ENCODE assay signal across 21 cellular contexts in genomic region chr22:27329471-27329870, GRCh38.
DNase-seq lines count a peak whose midpoint lies in the region; ATAC-seq and TF ChIP-seq lines count a peak whose summit lies in the region.
"Had no signal": no experiment of that assay in that cellular context is flagged by ENCODE, and none has a peak within 500 bp of the region (broad histone marks: within the 10 kb centered on the region; RNA-seq: fewer than 3 reads in every experiment).

No MANE protein-coding gene starts in this region.

- no peaks in the 10 kb centered on the region for H3K9me3 Mint-ChIP-seq in endodermal cell
- H3K9me3 Mint-ChIP-seq in nephron: peaks cover 2% of the 10 kb centered on the region
- H3K9me3 Mint-ChIP-seq in activated CD4-positive, alpha-beta memory T cell treated with anti-CD3 and anti-CD28 coated beads, Interleukin-2, amount 10 ng/mL, durations not matched to agents 7 days and 5 days: no peaks in the 10 kb centered on the region
- H3K9me3 Mint-ChIP-seq: activated CD4-positive, alpha-beta T cell treated with anti-CD3 and anti-CD28 coated beads, Interleukin-2, amount 10 ng/mL, durations not matched to agents 24 days and 14 days; dendritic cell treated with granulocyte-macrophage colony-stimulating factor and Interleukin-4, amounts not matched to agents 40 ng/mL and 50 ng/mL, for 4 days had no signal

- peak; percentile 18 for DNase-seq in NCI-H2227 (lab: John Stamatoyannopoulos, UW; ENCODE audit: unreplicated experiment)
- peak; percentile 68 for DNase-seq in endodermal cell
- DNase-seq in activated CD4-positive, alpha-beta memory T cell treated with anti-CD3 and anti-CD28 coated beads, Interleukin-2, amount 10 ng/mL, durations not matched to agents 7 days and 5 days: no peak
- DNase-seq in retina: no peak
- DNase-seq in lower lobe of right lung: no peak
- DNase-seq: activated CD4-positive, alpha-beta T cell treated with anti-CD3 and anti-CD28 coated beads, Interleukin-2, amount 10 ng/mL, durations not matched to agents 24 days and 14 days; activated CD8-positive, alpha-beta memory T cell treated with anti-CD3 and anti-CD28 coated beads, Interleukin-2, amount 50 U/mL, for 48 hours; activated gamma-delta T cell; adrenal gland; CD4-positive, CD25-positive, alpha-beta regulatory T cell; DMS79; heart left ventricle; kidney; NCI-H1417; NCI-H526; sigmoid colon had no signal

- H3K9me3 ChIP-seq in ES-I3 (ENCODE audit: control insufficient read depth, insufficient read depth, low read length) (no peaks in the 10 kb centered on the region), endodermal cell (ENCODE audit: control insufficient read depth, low read length) (no peaks in the 10 kb centered on the region), lower lobe of right lung (no peaks in the 10 kb centered on the region)
- H3K9me3 ChIP-seq: adrenal gland had no signal

- H3K27me3 ChIP-seq in endodermal cell (ENCODE audit: control insufficient read depth, insufficient read depth, low read length, poor library complexity, severe bottlenecking) (no peaks in the 10 kb centered on the region), lower lobe of right lung (ENCODE audit: low read depth) (peaks cover 7% of the 10 kb centered on the region)
- H3K27me3 ChIP-seq: sigmoid colon had no signal

- no peaks in the 10 kb centered on the region for H3K36me3 Mint-ChIP-seq in endodermal cell (ENCODE audit: low read depth)
- no peaks in the 10 kb centered on the region for H3K36me3 Mint-ChIP-seq in nephron (ENCODE audit: low read depth)
- no peaks in the 10 kb centered on the region for H3K36me3 Mint-ChIP-seq in activated CD4-positive, alpha-beta memory T cell treated with anti-CD3 and anti-CD28 coated beads, Interleukin-2, amount 10 ng/mL, durations not matched to agents 7 days and 5 days (ENCODE audit: low read depth)
- H3K36me3 Mint-ChIP-seq: CD4-positive, CD25-positive, alpha-beta regulatory T cell had no signal

- WGBS in endodermal cell (ENCODE audit: insufficient coverage in 1 of 2, insufficient read length in 1 of 2), 2 experiments: 17 to 24% methylated on average over 3 to 5 of the region's 6 CpGs

- H3K4me3 Mint-ChIP-seq in endodermal cell (no peak overlapping the region), nephron (peak overlapping the region in 1 of 3 experiments; percentile 51)
- no peak overlapping the region for H3K4me3 Mint-ChIP-seq in activated CD4-positive, alpha-beta memory T cell treated with anti-CD3 and anti-CD28 coated beads, Interleukin-2, amount 10 ng/mL, durations not matched to agents 7 days and 5 days
- H3K4me3 Mint-ChIP-seq: activated CD4-positive, alpha-beta T cell treated with anti-CD3 and anti-CD28 coated beads, Interleukin-2, amount 10 ng/mL, durations not matched to agents 24 days and 14 days; dendritic cell treated with granulocyte-macrophage colony-stimulating factor and Interleukin-4, amounts not matched to agents 40 ng/mL and 50 ng/mL, for 4 days had no signal

- POLR2A ChIA-PET in activated CD4-positive, alpha-beta memory T cell treated with anti-CD3 and anti-CD28 coated beads, Interleukin-2, amount 10 ng/mL, durations not matched to agents 7 days and 5 days (lab: Charles Lee): no interaction called here

- H3K27me3 Mint-ChIP-seq in endodermal cell (ENCODE audit: insufficient read depth) (peaks cover 21% of the 10 kb centered on the region), nephron (ENCODE audit: low read depth) (peaks cover 29% of the 10 kb centered on the region)
- H3K27me3 Mint-ChIP-seq in activated CD4-positive, alpha-beta memory T cell treated with anti-CD3 and anti-CD28 coated beads, Interleukin-2, amount 10 ng/mL, durations not matched to agents 7 days and 5 days: no peaks in the 10 kb centered on the region

- intact Hi-C loops in lower lobe of right lung (cut with DNase I): no loop called here

- H3K9ac ChIP-seq in ES-I3 (ENCODE audit: low read depth, low read length) (peak overlapping the region; percentile 26; the same call in 1 of the 2 replicates), endodermal cell (ENCODE audit: extremely low read depth, low read length, poor library complexity, severe bottlenecking) (no peak overlapping the region)

- ATAC-seq in HG02642 (IDR thresholded peaks at IDR 0.05; ENCODE audit: poor library complexity, unreplicated experiment) (no peak), lower lobe of right lung (no peak)
- ATAC-seq: heart left ventricle, HepG2 had no signal

- H3K36me3 ChIP-seq in ES-I3 (ENCODE audit: insufficient read depth, low read length): no peaks in the 10 kb centered on the region
- H3K36me3 ChIP-seq in endodermal cell (ENCODE audit: control insufficient read depth, insufficient read depth, low read length): no peaks in the 10 kb centered on the region
- H3K36me3 ChIP-seq in lower lobe of right lung: no peaks in the 10 kb centered on the region
- H3K36me3 ChIP-seq: adrenal gland, heart left ventricle, sigmoid colon had no signal

- CTCF ChIA-PET in activated CD4-positive, alpha-beta memory T cell treated with anti-CD3 and anti-CD28 coated beads, Interleukin-2, amount 10 ng/mL, durations not matched to agents 7 days and 5 days (lab: Charles Lee): no interaction called here

- TF ChIP-seq CTCF in endodermal cell (conservative IDR thresholded peaks at IDR 0.05): no peak
- TF ChIP-seq CTCF in nephron (IDR thresholded peaks at IDR 0.05; ENCODE audit: unreplicated experiment in 3 of 3): no peak
- no peak for TF ChIP-seq CTCF in lower lobe of right lung (IDR thresholded peaks at IDR 0.05)

- H3K4me1 Mint-ChIP-seq in endodermal cell (peaks cover 3% of the 10 kb centered on the region), nephron (peaks cover 24% of the 10 kb centered on the region)
- no peaks in the 10 kb centered on the region for H3K4me1 Mint-ChIP-seq in activated CD4-positive, alpha-beta memory T cell treated with anti-CD3 and anti-CD28 coated beads, Interleukin-2, amount 10 ng/mL, durations not matched to agents 7 days and 5 days
- H3K4me1 Mint-ChIP-seq: activated CD4-positive, alpha-beta T cell treated with anti-CD3 and anti-CD28 coated beads, Interleukin-2, amount 10 ng/mL, durations not matched to agents 24 days and 14 days; CD4-positive, CD25-positive, alpha-beta regulatory T cell had no signal

- H3K27ac Mint-ChIP-seq in endodermal cell (no peak overlapping the region), nephron (peak overlapping the region in 2 of 3 experiments; percentile 87 to 89)
- H3K27ac Mint-ChIP-seq in activated CD4-positive, alpha-beta memory T cell treated with anti-CD3 and anti-CD28 coated beads, Interleukin-2, amount 10 ng/mL, durations not matched to agents 7 days and 5 days: no peak overlapping the region
- H3K27ac Mint-ChIP-seq: activated CD4-positive, alpha-beta T cell treated with anti-CD3 and anti-CD28 coated beads, Interleukin-2, amount 10 ng/mL, durations not matched to agents 24 days and 14 days; CD4-positive, CD25-positive, alpha-beta regulatory T cell; dendritic cell treated with granulocyte-macrophage colony-stimulating factor and Interleukin-4, amounts not matched to agents 40 ng/mL and 50 ng/mL, for 4 days had no signal

- no peak overlapping the region for H3K27ac ChIP-seq in endodermal cell (ENCODE audit: low read depth, low read length)
- H3K27ac ChIP-seq in lower lobe of right lung: no peak overlapping the region
- H3K27ac ChIP-seq: adrenal gland, heart left ventricle, sigmoid colon had no signal

- H3K4me3 ChIP-seq in endodermal cell (ENCODE audit: low read length) (no peak overlapping the region), lower lobe of right lung (no peak overlapping the region)
- H3K4me3 ChIP-seq: adrenal gland, heart left ventricle, sigmoid colon had no signal

- H3K4me1 ChIP-seq in ES-I3 (ENCODE audit: insufficient read depth, low read length) (peaks cover 2% of the 10 kb centered on the region; the same call in 1 of the 2 replicates), endodermal cell (ENCODE audit: control insufficient read depth, insufficient read depth, low read length) (no peaks in the 10 kb centered on the region), lower lobe of right lung (peaks cover 9% of the 10 kb centered on the region)
- H3K4me1 ChIP-seq: adrenal gland had no signal

Comparison
In these comparisons a context has a peak if more than half of its experiments do, and no peak if none do; other contexts are left out.
1. DNase-seq: peak in NCI-H2227 (single experiment) and endodermal cell (single experiment); none in activated CD4-positive, alpha-beta memory T cell treated with anti-CD3 and anti-CD28 coated beads, Interleukin-2, amount 10 ng/mL, durations not matched to agents 7 days and 5 days (single experiment), retina (single experiment) and lower lobe of right lung (single experiment).
2. H3K27ac Mint-ChIP-seq: peak in nephron (2 of 3); none in endodermal cell (single experiment) and activated CD4-positive, alpha-beta memory T cell treated with anti-CD3 and anti-CD28 coated beads, Interleukin-2, amount 10 ng/mL, durations not matched to agents 7 days and 5 days (single experiment).